ENCODE assay signal across 16 cellular contexts in the genomic region with DNA sequence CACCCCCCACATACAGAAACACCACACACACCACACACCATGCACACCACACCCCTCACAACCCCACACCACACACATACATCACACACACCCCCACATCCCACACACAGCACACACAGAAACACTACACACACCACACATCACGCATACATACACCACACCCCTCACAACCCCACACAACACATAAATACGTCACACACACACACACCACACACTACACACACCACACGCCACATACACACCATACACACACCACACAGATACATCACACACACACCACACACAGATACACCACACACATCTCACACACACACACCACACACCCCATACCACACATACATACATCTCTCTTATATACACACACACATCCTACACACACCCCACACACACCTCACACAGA.
A peak's percentile ranks its signal among the peaks of the same experiment; 100 is the strongest.
DNase-seq lines count a peak whose midpoint lies in the region; ATAC-seq, FAIRE-seq and TF ChIP-seq lines count a peak whose summit lies in the region.
"Had no signal": no experiment of that assay in that cellular context is flagged by ENCODE, and none has a peak within 500 bp of the region (broad histone marks: within the 10 kb centered on the region; RNA-seq: fewer than 3 reads in every experiment).

No MANE protein-coding gene starts in this region.

- FAIRE-seq in GM12891 (lab: Jason Lieb, UNC) = peak; percentile 87
- FAIRE-seq: D721Med had no signal

- no TSS peak for BruUV-seq in Panc1 (replicated peaks; lab: Mats Ljungman, UMichigan)

- TF ChIP-seq POLR2A in GM12891 (IDR thresholded peaks at IDR 0.05; ENCODE audit: low read depth, low read length) = no peak

- CTCF ChIA-PET in Panc1 (lab: Charles Lee) = no interaction called here

- POLR2A ChIA-PET in Panc1 (lab: Charles Lee) = no interaction called here

- no peak for ATAC-seq in Panc1
- ATAC-seq in natural killer cell = no peak
- ATAC-seq in GM18907 (IDR thresholded peaks at IDR 0.05; ENCODE audit: unreplicated experiment) = no peak
- ATAC-seq: heart left ventricle, sciatic nerve had no signal

- no peaks in the 10 kb centered on the region for H3K36me3 ChIP-seq in Panc1 (ENCODE audit: control insufficient read depth, insufficient read depth, low read length)
- H3K36me3 ChIP-seq: HAP-1, MG63, upper lobe of left lung had no signal

- H3K9me3 ChIP-seq in Panc1 (ENCODE audit: control insufficient read depth, insufficient read depth, low read depth, low read length) = no peaks in the 10 kb centered on the region
- H3K9me3 ChIP-seq: HAP-1, heart left ventricle, MG63, upper lobe of left lung had no signal

- peak overlapping the region; percentile 2 for H3K27ac ChIP-seq in Panc1 (ENCODE audit: low read length)
- peak overlapping the region; percentile 31 for H3K27ac ChIP-seq in caudate nucleus (ENCODE audit: low read depth, low read length)
- H3K27ac ChIP-seq: heart left ventricle, upper lobe of left lung had no signal

- intact Hi-C loops in Panc1 (cut with micrococcal nuclease; ENCODE audit: unreplicated experiment) (no loop called here), natural killer cell (cut with micrococcal nuclease) (loop anchor here (10.0 kb wide), 2 partner anchors 159 to 349 kb away; no protein-coding TSS in a partner anchor)

- peaks cover 56 to 66% of the 10 kb centered on the region in 2 donors for H3K4me1 Mint-ChIP-seq in natural killer cell

- H3K27me3 Mint-ChIP-seq in natural killer cell (ENCODE audit: low read depth in 2 of 2) = no peaks in the 10 kb centered on the region

- H3K9me3 Mint-ChIP-seq in natural killer cell = peaks cover 0 to 5% of the 10 kb centered on the region in 2 donors

- DNase-seq in GM12891 (ENCODE audit: insufficient read length, low spot score) = no peak
- DNase-seq in Panc1 (ENCODE audit: low read depth, low spot score) = no peak
- no peak for DNase-seq in caudate nucleus (lab: John Stamatoyannopoulos, UW)
- no peak for DNase-seq in natural killer cell
- DNase-seq in NOMO-1 treated with dmso at 0.1 percent for 144 hours (lab: John Stamatoyannopoulos, UW; ENCODE audit: unreplicated experiment) = no peak
- no peak for DNase-seq in NCI-H1092 (lab: John Stamatoyannopoulos, UW)
- DNase-seq: amygdala; effector CD8-positive, alpha-beta T cell; heart left ventricle; MG63; SW 1271; upper lobe of left lung had no signal

- H3K4me3 ChIP-seq in Panc1 (ENCODE audit: low read depth in 2 of 2, low read length in 2 of 2) = no peak overlapping the region
- H3K4me3 ChIP-seq: HAP-1, heart left ventricle, MG63, upper lobe of left lung had no signal

- peaks cover 6% of the 10 kb centered on the region for H3K4me1 ChIP-seq in Panc1 (ENCODE audit: control insufficient read depth, insufficient read depth, low read length)
- H3K4me1 ChIP-seq: HAP-1, heart left ventricle, upper lobe of left lung had no signal

- H3K27ac Mint-ChIP-seq in natural killer cell = peak overlapping the region; percentile 92

- in situ Hi-C loops in Panc1 (cut with HindIII; ENCODE audit: low pct_unique_long_range_greater_than_20kb, low sequenced_read_pairs) = no loop called here

- no peak for TF ChIP-seq CTCF in Panc1 (IDR thresholded peaks at IDR 0.05)
- TF ChIP-seq CTCF in natural killer cell (IDR thresholded peaks at IDR 0.05) = no peak

- H3K36me3 Mint-ChIP-seq in natural killer cell = peaks cover 16% of the 10 kb centered on the region

- H3K4me3 Mint-ChIP-seq in natural killer cell = peak overlapping the region; percentile 7

- H3K27me3 ChIP-seq in Panc1 (ENCODE audit: control insufficient read depth, insufficient read depth, low read length) = no peaks in the 10 kb centered on the region
- H3K27me3 ChIP-seq: MG63, upper lobe of left lung had no signal

TF ChIP-seq in GM12891, 5 proteins besides CTCF, POLR2A, EP300 and RAD21:
- TF ChIP-seq TAF1 (IDR thresholded peaks at IDR 0.05; ENCODE audit: low read depth, low read length) (no peak), POU2F2 (IDR thresholded peaks at IDR 0.05; ENCODE audit: low read depth, low read length) (no peak), SPI1 (IDR thresholded peaks at IDR 0.05; ENCODE audit: low read depth, low read length) (no peak), PAX5 (IDR thresholded peaks at IDR 0.05; ENCODE audit: insufficient read depth, low read length, severe bottlenecking) (no peak), POLR2AphosphoS5 (IDR thresholded peaks at IDR 0.05; ENCODE audit: low read depth, low read length) (no peak)
